Comparison of ENCODE assay signal across 21 cellular contexts in the genomic region with DNA sequence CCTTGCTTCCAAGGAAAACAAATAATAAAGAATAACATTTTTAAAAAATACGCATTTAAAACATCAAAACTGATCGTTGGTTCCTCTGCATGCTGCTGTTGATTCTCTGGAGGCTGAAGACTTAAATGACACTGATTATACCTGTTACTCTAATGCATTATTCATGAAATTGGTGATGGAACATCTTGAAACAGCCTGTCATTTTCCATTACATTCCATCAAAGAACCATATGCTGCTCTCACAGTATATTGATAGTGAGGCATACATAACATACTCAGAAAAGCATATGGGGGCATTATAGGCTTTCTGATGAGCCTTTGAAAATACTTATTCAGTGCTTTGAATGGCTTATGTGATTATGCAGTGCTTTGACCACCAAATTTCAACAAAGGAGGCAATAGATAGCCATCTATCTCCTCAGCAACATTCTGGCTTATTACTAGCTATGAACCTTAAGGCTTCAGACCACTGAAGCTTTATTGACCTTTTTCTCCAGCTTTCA.
A peak's percentile ranks its signal among the peaks of the same experiment; 100 is the strongest.
DNase-seq lines count a peak whose midpoint lies in the region; TF ChIP-seq lines count a peak whose summit lies in the region.
"Had no signal": no experiment of that assay in that cellular context is flagged by ENCODE, and none has a peak within 500 bp of the region (broad histone marks: within the 10 kb centered on the region; RNA-seq: fewer than 3 reads in every experiment).

No MANE protein-coding gene starts in this region.

- no peak overlapping the region for H3K27ac ChIP-seq in OCI-LY3 (ENCODE audit: low read length)
- H3K27ac ChIP-seq: 22Rv1, A549, C4-2B, HL-60 had no signal

- 0 out of 2 replicates have a peak, but pooled peaks have one; percentile 8 for TF ChIP-seq CTCF in OCI-LY3 (IDR thresholded peaks at IDR 0.05; ENCODE audit: low read depth, low read length)

- no peaks in the 10 kb centered on the region for H4K20me1 ChIP-seq in OCI-LY3 (ENCODE audit: insufficient read depth, low read length)

- peak; percentile 59 for DNase-seq in DMS 273 (lab: John Stamatoyannopoulos, UW; ENCODE audit: unreplicated experiment)
- no peak for DNase-seq in DMS 273 treated with DMSO at 0.1 percent for 48 hours (lab: John Stamatoyannopoulos, UW)
- peak; percentile 82 for DNase-seq in NCI-H524 treated with DMSO at 0.1 percent for 48 hours (lab: John Stamatoyannopoulos, UW)
- peak; percentile 27 for DNase-seq in retina
- no peak for DNase-seq in NOMO-1 treated with dmso at 0.1 percent for 144 hours (lab: John Stamatoyannopoulos, UW; ENCODE audit: unreplicated experiment)
- DNase-seq in anterior cingulate cortex (lab: John Stamatoyannopoulos, UW), result no peak
- DNase-seq: AML-193; Caco-2; CD4-positive, alpha-beta T cell; DMS53; DND-41; EL; GOT3; H7; HFFc6 had no signal

- H3K4me3 ChIP-seq in OCI-LY3 (ENCODE audit: low read length), result no peak overlapping the region
- H3K4me3 ChIP-seq: A549, GM12878 had no signal

- no peak overlapping the region for H3K4me2 ChIP-seq in OCI-LY3 (ENCODE audit: low read length)
- H3K4me2 ChIP-seq: A549 had no signal

- no peaks in the 10 kb centered on the region for H3K79me2 ChIP-seq in OCI-LY3 (ENCODE audit: low read length)

- no peaks in the 10 kb centered on the region for H3K4me1 ChIP-seq in OCI-LY3 (ENCODE audit: low read length)
- H3K4me1 ChIP-seq: A549, Caco-2 had no signal

- H3K9me3 ChIP-seq in OCI-LY3 (ENCODE audit: insufficient read depth, low read length), result no peaks in the 10 kb centered on the region
- H3K9me3 ChIP-seq: A549, Caco-2 had no signal

- no peaks in the 10 kb centered on the region for H3K27me3 ChIP-seq in OCI-LY3 (ENCODE audit: low read depth, low read length)

- H2AFZ ChIP-seq in OCI-LY3 (ENCODE audit: low read depth, low read length), result no peak overlapping the region

- no peaks in the 10 kb centered on the region for H3K36me3 ChIP-seq in OCI-LY3 (replicated peaks; ENCODE audit: low read depth, low read length)

- no peak overlapping the region for H3K9ac ChIP-seq in OCI-LY3 (ENCODE audit: low read length)

Comparison
In these comparisons a context has a peak if more than half of its experiments do, and no peak if none do; other contexts are left out.
1. DNase-seq: peak in DMS 273 (single experiment), NCI-H524 treated with DMSO at 0.1 percent for 48 hours (single experiment) and retina (single experiment); none in DMS 273 treated with DMSO at 0.1 percent for 48 hours (single experiment), NOMO-1 treated with dmso at 0.1 percent for 144 hours (single experiment) and anterior cingulate cortex (0 of 58).